Comparison of ENCODE assay signal across 8 cellular contexts in genomic region chr15:89334510-89335288, GRCh38. TPM values are rescaled to one million over a fixed set of nuclear protein-coding genes. Genes with fewer than 3 reads are reported as not detected.
DNase-seq lines count a peak whose midpoint lies in the region; ATAC-seq and TF ChIP-seq lines count a peak whose summit lies in the region.

Gene POLG, minus strand, starts transcription at chr15:89334824. Its CDS starts 1,070 bp downstream, at chr15:89333754.

- dilution Hi-C loops in mammary epithelial cell (cut with HindIII; ENCODE audit: low sequenced_read_pairs): no loop called here

- peaks cover 5% of the 10 kb centered on the region for H4K20me1 ChIP-seq in mammary epithelial cell (ENCODE audit: insufficient read depth, low read length)

- H3K9ac ChIP-seq in mammary epithelial cell (ENCODE audit: insufficient read depth, low read length): peak within 1 kb of the TSS; percentile 63
- peak within 1 kb of the TSS; percentile 81 to 90 (median 87) for H3K9ac ChIP-seq in skeletal muscle tissue (ENCODE audit: low read depth in 1 of 3, low read length in 3 of 3)

- peaks cover 49% of the 10 kb centered on the region for H3K79me2 ChIP-seq in mammary epithelial cell (ENCODE audit: insufficient read depth, low read length)

- TF ChIP-seq CTCF in WERI-Rb-1 (IDR thresholded peaks at IDR 0.05; ENCODE audit: low read depth, low read length) (no peak), mammary epithelial cell (conservative IDR thresholded peaks at IDR 0.05 in 1 of 2, IDR thresholded peaks at IDR 0.05 in 1 of 2; ENCODE audit: extremely low read depth in 1 of 2, insufficient read depth in 1 of 2, low read depth in 1 of 2, low read length in 2 of 2) (no peak)

- peak within 1 kb of the TSS; percentile 91 for H2AFZ ChIP-seq in mammary epithelial cell (ENCODE audit: low read depth, low read length)

- H3K36me3 ChIP-seq in WERI-Rb-1: peaks cover 36% of the 10 kb centered on the region
- peaks cover 17% of the 10 kb centered on the region for H3K36me3 ChIP-seq in mammary epithelial cell (ENCODE audit: insufficient read depth, low read length)
- H3K36me3 ChIP-seq in skeletal muscle tissue (ENCODE audit: control insufficient read depth in 3 of 3, insufficient read depth in 3 of 3, low read length in 3 of 3): peaks cover 25 to 33% (median 30%) of the 10 kb centered on the region in 3 donors

- 2% methylated on average over 7 of the region's 84 CpGs for WGBS in mammary epithelial cell (ENCODE audit: low coverage, missing lambda C conversion rate)

- H3K27ac ChIP-seq in WERI-Rb-1 (peak within 1 kb of the TSS; percentile 89), mammary epithelial cell (ENCODE audit: insufficient read depth, low read depth, low read length) (peak within 1 kb of the TSS; percentile 74), skeletal muscle tissue (ENCODE audit: low read depth, low read length) (peak within 1 kb of the TSS; percentile 78)

- intact Hi-C loops in mammary epithelial cell (cut with micrococcal nuclease): loop anchor here (1.0 to 10.0 kb wide), 2 partner anchors 90 to 130 kb away; no protein-coding TSS in a partner anchor

- H3K9me3 ChIP-seq in WERI-Rb-1 (ENCODE audit: severe bottlenecking): no peaks in the 10 kb centered on the region
- no peaks in the 10 kb centered on the region for H3K9me3 ChIP-seq in mammary epithelial cell (replicated peaks; ENCODE audit: insufficient read depth, low read length)
- H3K9me3 ChIP-seq in iPS-18c (ENCODE audit: control insufficient read depth, insufficient read depth, low read length): no peaks in the 10 kb centered on the region
- H3K9me3 ChIP-seq in skeletal muscle tissue (ENCODE audit: control insufficient read depth in 3 of 3, low read length in 3 of 3): no peaks in the 10 kb centered on the region

- in situ Hi-C loops in ACHN (cut with HindIII; ENCODE audit: low pct_ligation_motif_present, low pct_unique_long_range_greater_than_20kb, low sequenced_read_pairs) (no loop called here), mammary epithelial cell (cut with MboI; ENCODE audit: low sequenced_read_pairs in 2 of 2) (no loop called here)

- H3K4me3 ChIP-seq in WERI-Rb-1 (ENCODE audit: low read depth, low read length) (peak within 1 kb of the TSS; percentile 73), mammary epithelial cell (replicated peaks in 1 of 3; ENCODE audit: insufficient read depth in 1 of 3, low read depth in 2 of 3, low read length in 3 of 3) (peak within 1 kb of the TSS; percentile 57 to 86 (median 70)), iPS-18c (ENCODE audit: insufficient read depth, low read depth, low read length) (peak within 1 kb of the TSS; percentile 95), skeletal muscle tissue (ENCODE audit: low read length in 3 of 3) (peak within 1 kb of the TSS; percentile 85 to 88 (median 87))

- H3K4me1 ChIP-seq in mammary epithelial cell (ENCODE audit: insufficient read depth, low read length): peaks cover 38% of the 10 kb centered on the region
- H3K4me1 ChIP-seq in skeletal muscle tissue (ENCODE audit: control insufficient read depth in 3 of 3, insufficient read depth in 3 of 3, low read length in 3 of 3): peaks cover 39 to 53% (median 42%) of the 10 kb centered on the region in 3 donors

- H3K4me2 ChIP-seq in mammary epithelial cell (ENCODE audit: insufficient read depth, low read depth, low read length): peak within 1 kb of the TSS; percentile 88

- BruUV-seq in mammary epithelial cell (replicated peaks; lab: Mats Ljungman, UMichigan): TSS peak; percentile 100

- ATAC-seq in GM18873 (IDR thresholded peaks at IDR 0.05; ENCODE audit: low FRiP score, unreplicated experiment): peak; percentile 80
- peak; percentile 85 for ATAC-seq in HG03139 (IDR thresholded peaks at IDR 0.05; ENCODE audit: unreplicated experiment)

- H3K27me3 ChIP-seq in WERI-Rb-1 (ENCODE audit: insufficient read depth, low read depth, severe bottlenecking) (no peaks in the 10 kb centered on the region), mammary epithelial cell (ENCODE audit: insufficient read depth, low read length) (no peaks in the 10 kb centered on the region), skeletal muscle tissue (ENCODE audit: control insufficient read depth in 3 of 3, insufficient read depth in 3 of 3, low read length in 3 of 3) (no peaks in the 10 kb centered on the region)

- DNase-seq in ACHN: peak; percentile 96
- peak; percentile 97 for DNase-seq in NCI-H2227 (lab: John Stamatoyannopoulos, UW; ENCODE audit: unreplicated experiment)
- DNase-seq in WERI-Rb-1: peak; percentile 99
- DNase-seq in mammary epithelial cell: peak; percentile 99

- CTCF ChIA-PET in mammary epithelial cell (lab: Charles Lee; ENCODE audit: low non-redundant PET): no interaction called here

RNA-seq across cellular contexts. Expression of gene POLG, which starts in this region (rescaled TPM):
- total RNA-seq in mammary epithelial cell (10 to 100 TPM; 58.3 to 66.7 TPM), skeletal muscle tissue (39.7 TPM)
- 40.1 TPM for polyA plus RNA-seq in mammary epithelial cell
- polyA minus RNA-seq in mammary epithelial cell: 112 TPM

Comparison
In these comparisons a context has a peak if more than half of its experiments do, and no peak if none do; other contexts are left out.
1. Peak in every context shown above with its lines: DNase-seq, ATAC-seq, H3K4me3 ChIP-seq and H3K27ac ChIP-seq.